11 cellular contexts compared by ENCODE assay signal in the genomic region with DNA sequence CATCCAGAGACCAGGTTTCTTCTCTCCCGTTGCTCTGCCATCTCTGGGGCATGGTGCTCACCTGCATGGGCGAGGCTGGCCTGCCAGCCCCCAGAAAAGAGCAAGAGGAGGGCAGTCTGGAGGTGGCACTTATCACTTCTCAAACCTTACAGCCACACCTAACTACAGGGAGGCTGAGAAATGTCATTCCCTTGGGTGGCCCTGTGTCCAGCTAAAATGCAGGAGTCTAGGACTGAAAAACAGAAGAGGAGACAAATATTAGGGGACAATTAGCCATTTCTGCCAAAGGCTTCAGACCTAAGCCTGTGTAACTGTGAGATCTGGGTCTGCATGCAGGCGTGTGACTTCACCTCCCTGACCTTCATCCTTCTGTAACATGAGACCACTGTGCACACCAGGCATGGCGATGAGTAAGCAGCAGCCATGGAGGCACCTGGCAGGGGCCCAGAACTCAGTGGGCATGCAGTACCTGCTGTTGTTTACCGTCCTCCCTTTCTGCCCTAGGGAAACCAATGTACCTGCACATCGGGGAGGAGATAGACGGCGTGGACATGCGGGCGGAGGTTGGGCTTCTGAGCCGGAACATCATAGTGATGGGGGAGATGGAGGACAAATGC.
DNase-seq lines count a peak whose midpoint lies in the region; ATAC-seq and TF ChIP-seq lines count a peak whose summit lies in the region.
"Had no signal": no experiment of that assay in that cellular context is flagged by ENCODE, and none has a peak within 500 bp of the region (broad histone marks: within the 10 kb centered on the region; RNA-seq: fewer than 3 reads in every experiment).

No MANE protein-coding gene starts in this region.

- ATAC-seq in HG02763 (IDR thresholded peaks at IDR 0.05; ENCODE audit: unreplicated experiment) = no peak
- no peak for ATAC-seq in GM21619 (IDR thresholded peaks at IDR 0.05; ENCODE audit: unreplicated experiment)
- ATAC-seq in heart left ventricle = no peak

- DNase-seq in NCI-H2081 treated with DMSO at 0.1 percent for 48 hours (lab: John Stamatoyannopoulos, UW) = peak; percentile 79
- DNase-seq in retinal pigment epithelial cell (ENCODE audit: low read depth) = peak; percentile 42
- no peak for DNase-seq in heart left ventricle
- no peak for DNase-seq in SIG-M5 (lab: John Stamatoyannopoulos, UW)
- DNase-seq: MV-4-11, retina had no signal

- WGBS in heart left ventricle, 4 donors = 94 to 96% (median 95%) methylated on average over 11 of the region's 11 CpGs

- H3K4me3 ChIP-seq in HEK293 (ENCODE audit: low read depth, low read length) (no peak overlapping the region), retinal pigment epithelial cell (ENCODE audit: low read length) (no peak overlapping the region), heart left ventricle (no peak overlapping the region)
- H3K4me3 ChIP-seq: lung had no signal

- POLR2A ChIA-PET in HEK293 (lab: Yijun Ruan, JAX) = no interaction called here

- no peaks in the 10 kb centered on the region for H3K27me3 ChIP-seq in heart left ventricle

- H3K27ac ChIP-seq in HEK293 (ENCODE audit: extremely low read depth, low read depth, low read length) (no peak overlapping the region; the same call in 1 of the 2 replicates), VCaP (peak overlapping the region; percentile 73), heart left ventricle (no peak overlapping the region)

- H3K4me1 ChIP-seq in HEK293 (ENCODE audit: control insufficient read depth, insufficient read depth, low read length) (peaks cover 9% of the 10 kb centered on the region; the same call in 1 of the 2 replicates), heart left ventricle (peaks cover 0 to 13% (median 0%) of the 10 kb centered on the region in 12 donors)

- CTCF ChIA-PET in HEK293 (lab: Yijun Ruan, JAX) = interaction anchor here (0.7 kb wide), 2 partner anchors 38 to 126 kb away, joined by 3 to 5 read pairs; no protein-coding TSS in a partner anchor

- intact Hi-C loops in heart left ventricle (cut with DNase I) = no loop called here

- H3K9me3 ChIP-seq in HEK293 (ENCODE audit: control insufficient read depth, insufficient read depth, low read depth, low read length) = no peaks in the 10 kb centered on the region
- peaks cover 0 to 8% (median 0%) of the 10 kb centered on the region in 12 donors for H3K9me3 ChIP-seq in heart left ventricle

- no peak for TF ChIP-seq POLR2A in heart left ventricle (IDR thresholded peaks at IDR 0.05)

- H3K36me3 ChIP-seq in HEK293 (ENCODE audit: control insufficient read depth in 2 of 2, insufficient read depth in 1 of 2, low read length in 2 of 2) (no peaks in the 10 kb centered on the region; a peak in 1 of 3 replicates), heart left ventricle (peaks cover 0 to 29% (median 8%) of the 10 kb centered on the region in 9 donors)

- TF ChIP-seq CTCF in HEK293 (tag by site-specific recombination; IDR thresholded peaks at IDR 0.05) = no peak
- no peak for TF ChIP-seq CTCF in VCaP (conservative IDR thresholded peaks at IDR 0.05)
- no peak for TF ChIP-seq CTCF in retinal pigment epithelial cell (conservative IDR thresholded peaks at IDR 0.05; ENCODE audit: low read depth, low read length)
- TF ChIP-seq CTCF in heart left ventricle (IDR thresholded peaks at IDR 0.05) = no peak

TF ChIP-seq in HEK293, 187 proteins besides CTCF, POLR2A, EP300 and RAD21 (continues in another document):
- TF ChIP-seq ZNF138 (tag by site-specific recombination; IDR thresholded peaks at IDR 0.05; ENCODE audit: borderline replicate concordance) (no peak), ZNF776 (tag by site-specific recombination; IDR thresholded peaks at IDR 0.05; ENCODE audit: borderline replicate concordance) (no peak), ZNF514 (tag by site-specific recombination; IDR thresholded peaks at IDR 0.05) (no peak), ZXDB (tag by site-specific recombination; IDR thresholded peaks at IDR 0.05) (no peak), ZSCAN23 (tag by site-specific recombination; IDR thresholded peaks at IDR 0.05) (no peak), ZFHX2 (tag by site-specific recombination; conservative IDR thresholded peaks at IDR 0.05) (peak; percentile 6; the same call in 1 of the 2 replicates), OVOL3 (tag by site-specific recombination; IDR thresholded peaks at IDR 0.05) (no peak), ZNF521 (tag by site-specific recombination; IDR thresholded peaks at IDR 0.05) (no peak), ZNF335 (tag by site-specific recombination; conservative IDR thresholded peaks at IDR 0.05) (0 out of 2 replicates have a peak, but pooled peaks have one; percentile 18), ZNF610 (tag by site-specific recombination; IDR thresholded peaks at IDR 0.05; ENCODE audit: borderline replicate concordance) (no peak), ZBTB20 (tag by site-specific recombination; IDR thresholded peaks at IDR 0.05) (no peak), ZNF596 (tag by site-specific recombination; IDR thresholded peaks at IDR 0.05) (no peak), ZNF157 (tag by site-specific recombination; IDR thresholded peaks at IDR 0.05) (no peak), ZNF560 (tag by site-specific recombination; IDR thresholded peaks at IDR 0.05; ENCODE audit: borderline replicate concordance) (no peak), ZNF785 (tag by site-specific recombination; IDR thresholded peaks at IDR 0.05) (no peak), ZNF292 (tag by site-specific recombination; IDR thresholded peaks at IDR 0.05; ENCODE audit: borderline replicate concordance, low read depth) (no peak), ZFP3 (tag by site-specific recombination; IDR thresholded peaks at IDR 0.05; ENCODE audit: low read depth) (no peak)
- TF ChIP-seq, protein P1, sequence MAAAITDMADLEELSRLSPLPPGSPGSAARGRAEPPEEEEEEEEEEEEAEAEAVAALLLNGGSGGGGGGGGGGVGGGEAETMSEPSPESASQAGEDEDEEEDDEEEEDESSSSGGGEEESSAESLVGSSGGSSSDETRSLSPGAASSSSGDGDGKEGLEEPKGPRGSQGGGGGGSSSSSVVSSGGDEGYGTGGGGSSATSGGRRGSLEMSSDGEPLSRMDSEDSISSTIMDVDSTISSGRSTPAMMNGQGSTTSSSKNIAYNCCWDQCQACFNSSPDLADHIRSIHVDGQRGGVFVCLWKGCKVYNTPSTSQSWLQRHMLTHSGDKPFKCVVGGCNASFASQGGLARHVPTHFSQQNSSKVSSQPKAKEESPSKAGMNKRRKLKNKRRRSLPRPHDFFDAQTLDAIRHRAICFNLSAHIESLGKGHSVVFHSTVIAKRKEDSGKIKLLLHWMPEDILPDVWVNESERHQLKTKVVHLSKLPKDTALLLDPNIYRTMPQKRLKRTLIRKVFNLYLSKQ (tag by site-specific recombination; IDR thresholded peaks at IDR 0.05; ENCODE audit: borderline replicate concordance) = no peak
- TF ChIP-seq, protein P2, sequence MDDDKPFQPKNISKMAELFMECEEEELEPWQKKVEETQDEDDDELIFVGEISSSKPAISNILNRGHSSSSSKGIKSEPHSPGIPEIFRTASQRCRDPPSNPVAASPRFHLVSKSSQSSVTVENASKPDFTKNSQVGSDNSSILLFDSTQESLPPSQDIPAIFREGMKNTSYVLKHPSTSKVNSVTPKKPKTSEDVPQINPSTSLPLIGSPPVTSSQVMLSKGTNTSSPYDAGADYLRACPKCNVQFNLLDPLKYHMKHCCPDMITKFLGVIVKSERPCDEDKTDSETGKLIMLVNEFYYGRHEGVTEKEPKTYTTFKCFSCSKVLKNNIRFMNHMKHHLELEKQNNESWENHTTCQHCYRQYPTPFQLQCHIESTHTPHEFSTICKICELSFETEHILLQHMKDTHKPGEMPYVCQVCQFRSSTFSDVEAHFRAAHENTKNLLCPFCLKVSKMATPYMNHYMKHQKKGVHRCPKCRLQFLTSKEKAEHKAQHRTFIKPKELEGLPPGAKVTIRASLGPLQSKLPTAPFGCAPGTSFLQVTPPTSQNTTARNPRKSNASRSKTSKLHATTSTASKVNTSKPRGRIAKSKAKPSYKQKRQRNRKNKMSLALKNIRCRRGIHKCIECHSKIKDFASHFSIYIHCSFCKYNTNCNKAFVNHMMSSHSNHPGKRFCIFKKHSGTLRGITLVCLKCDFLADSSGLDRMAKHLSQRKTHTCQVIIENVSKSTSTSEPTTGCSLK (tag by site-specific recombination; IDR thresholded peaks at IDR 0.05) = no peak
- TF ChIP-seq, protein P3, sequence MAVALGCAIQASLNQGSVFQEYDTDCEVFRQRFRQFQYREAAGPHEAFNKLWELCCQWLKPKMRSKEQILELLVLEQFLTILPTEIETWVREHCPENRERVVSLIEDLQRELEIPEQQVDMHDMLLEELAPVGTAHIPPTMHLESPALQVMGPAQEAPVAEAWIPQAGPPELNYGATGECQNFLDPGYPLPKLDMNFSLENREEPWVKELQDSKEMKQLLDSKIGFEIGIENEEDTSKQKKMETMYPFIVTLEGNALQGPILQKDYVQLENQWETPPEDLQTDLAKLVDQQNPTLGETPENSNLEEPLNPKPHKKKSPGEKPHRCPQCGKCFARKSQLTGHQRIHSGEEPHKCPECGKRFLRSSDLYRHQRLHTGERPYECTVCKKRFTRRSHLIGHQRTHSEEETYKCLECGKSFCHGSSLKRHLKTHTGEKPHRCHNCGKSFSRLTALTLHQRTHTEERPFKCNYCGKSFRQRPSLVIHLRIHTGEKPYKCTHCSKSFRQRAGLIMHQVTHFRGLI (tag by site-specific recombination; IDR thresholded peaks at IDR 0.05) = no peak
- TF ChIP-seq, protein P4, sequence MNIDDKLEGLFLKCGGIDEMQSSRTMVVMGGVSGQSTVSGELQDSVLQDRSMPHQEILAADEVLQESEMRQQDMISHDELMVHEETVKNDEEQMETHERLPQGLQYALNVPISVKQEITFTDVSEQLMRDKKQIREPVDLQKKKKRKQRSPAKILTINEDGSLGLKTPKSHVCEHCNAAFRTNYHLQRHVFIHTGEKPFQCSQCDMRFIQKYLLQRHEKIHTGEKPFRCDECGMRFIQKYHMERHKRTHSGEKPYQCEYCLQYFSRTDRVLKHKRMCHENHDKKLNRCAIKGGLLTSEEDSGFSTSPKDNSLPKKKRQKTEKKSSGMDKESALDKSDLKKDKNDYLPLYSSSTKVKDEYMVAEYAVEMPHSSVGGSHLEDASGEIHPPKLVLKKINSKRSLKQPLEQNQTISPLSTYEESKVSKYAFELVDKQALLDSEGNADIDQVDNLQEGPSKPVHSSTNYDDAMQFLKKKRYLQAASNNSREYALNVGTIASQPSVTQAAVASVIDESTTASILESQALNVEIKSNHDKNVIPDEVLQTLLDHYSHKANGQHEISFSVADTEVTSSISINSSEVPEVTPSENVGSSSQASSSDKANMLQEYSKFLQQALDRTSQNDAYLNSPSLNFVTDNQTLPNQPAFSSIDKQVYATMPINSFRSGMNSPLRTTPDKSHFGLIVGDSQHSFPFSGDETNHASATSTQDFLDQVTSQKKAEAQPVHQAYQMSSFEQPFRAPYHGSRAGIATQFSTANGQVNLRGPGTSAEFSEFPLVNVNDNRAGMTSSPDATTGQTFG (tag by site-specific recombination; IDR thresholded peaks at IDR 0.05; ENCODE audit: borderline replicate concordance) = no peak

Comparison
In these comparisons a context has a peak if more than half of its experiments do, and no peak if none do; other contexts are left out.
1. DNase-seq: peak in NCI-H2081 treated with DMSO at 0.1 percent for 48 hours (single experiment) and retinal pigment epithelial cell (single experiment); none in heart left ventricle (0 of 5) and SIG-M5 (single experiment).